In genomic region chrX:120464409-120464808, GRCh38 we compare ENCODE assay signal across 18 cellular contexts. TPM values are rescaled to one million over a fixed set of nuclear protein-coding genes. Genes with fewer than 3 reads are reported as not detected.
DNase-seq lines count a peak whose midpoint lies in the region; ATAC-seq and TF ChIP-seq lines count a peak whose summit lies in the region.
"Had no signal": no experiment of that assay in that cellular context is flagged by ENCODE, and none has a peak within 500 bp of the region (broad histone marks: within the 10 kb centered on the region; RNA-seq: fewer than 3 reads in every experiment).

No MANE protein-coding gene starts in this region.

- H3K79me2 ChIP-seq in OCI-LY1 (ENCODE audit: insufficient read depth, low read length), result peaks cover 79% of the 10 kb centered on the region

- H3K9me3 ChIP-seq in OCI-LY1 (ENCODE audit: low read length) (no peaks in the 10 kb centered on the region), gastrocnemius medialis (no peaks in the 10 kb centered on the region)
- H3K9me3 ChIP-seq: SJSA1 had no signal

- TF ChIP-seq CTCF in OCI-LY1 (IDR thresholded peaks at IDR 0.05; ENCODE audit: low read length) (no peak), gastrocnemius medialis (IDR thresholded peaks at IDR 0.05 in 4 of 5, conservative IDR thresholded peaks at IDR 0.05 in 1 of 5) (no peak)

- H2AFZ ChIP-seq in OCI-LY1 (ENCODE audit: low read length), result no peak overlapping the region

- in situ Hi-C loops in gastrocnemius medialis (cut with MboI; ENCODE audit: low sequenced_read_pairs in 4 of 4), result loop anchor here in 3 of 4 donors (25.0 kb wide), 2 partner anchors 102 to 227 kb away; partner anchors contain the start of gene ATP1B4 (in 1 of the 3)

- peak overlapping the region; percentile 38; the same call in 1 of the 2 replicates for H3K4me2 ChIP-seq in OCI-LY1 (ENCODE audit: low read length)

- no peak overlapping the region for H3K9ac ChIP-seq in OCI-LY1 (ENCODE audit: low read length)

- intact Hi-C loops in gastrocnemius medialis (cut with DNase I; ENCODE audit: low total_unique reads), result no loop called here

- H3F3A ChIP-seq in OCI-LY1 (ENCODE audit: insufficient read depth, low read length), result no peaks in the 10 kb centered on the region

- no peak for ATAC-seq in gastrocnemius medialis
- ATAC-seq in GM19351 (IDR thresholded peaks at IDR 0.05; ENCODE audit: unreplicated experiment), result no peak
- ATAC-seq: Panc1 had no signal

- DNase-seq in DMS 273 (lab: John Stamatoyannopoulos, UW; ENCODE audit: unreplicated experiment) (peak; percentile 27), DMS 273 treated with DMSO at 0.1 percent for 48 hours (lab: John Stamatoyannopoulos, UW) (no peak), gastrocnemius medialis (no peak), AG08396 (ENCODE audit: low spot score) (no peak)
- no peak for DNase-seq in activated CD4-positive, CD25-positive, alpha-beta regulatory T cell treated with anti-CD3 and anti-CD28 coated beads, Interleukin-2, amount 50 U/mL, for 72 hours
- DNase-seq: CD4-positive, alpha-beta memory T cell; DMS79; HFFc6; NCI-H1436; NCI-H2029; NCI-H345; NCI-H526 had no signal

- H3K9me2 ChIP-seq in OCI-LY1 (ENCODE audit: low read depth, low read length), result no peaks in the 10 kb centered on the region

- H3K27ac ChIP-seq in OCI-LY1 (ENCODE audit: low read depth, low read length, poor library complexity, severe bottlenecking), result no peak overlapping the region
- peak overlapping the region; percentile 30 for H3K27ac ChIP-seq in angular gyrus (ENCODE audit: low read depth, low read length)
- H3K27ac ChIP-seq in gastrocnemius medialis, result peak overlapping the region; percentile 95 to 97 (median 95)
- H3K27ac ChIP-seq: 22Rv1, SJSA1 had no signal

- H3K4me1 ChIP-seq in OCI-LY1 (ENCODE audit: insufficient read depth, low read length, severe bottlenecking) (peaks cover 81% of the 10 kb centered on the region), gastrocnemius medialis (peaks cover 33 to 54% of the 10 kb centered on the region in 2 donors)

- no peaks in the 10 kb centered on the region for H4K20me1 ChIP-seq in OCI-LY1 (ENCODE audit: insufficient read depth, low read length)

- H3K27me3 ChIP-seq in OCI-LY1 (ENCODE audit: insufficient read depth, low read length) (no peaks in the 10 kb centered on the region), gastrocnemius medialis (no peaks in the 10 kb centered on the region)
- H3K27me3 ChIP-seq: SJSA1 had no signal

- peaks cover 4% of the 10 kb centered on the region; the same call in 1 of the 2 replicates for H3K36me3 ChIP-seq in OCI-LY1 (ENCODE audit: insufficient read depth, low read length)
- no peaks in the 10 kb centered on the region for H3K36me3 ChIP-seq in gastrocnemius medialis

- H3K4me3 ChIP-seq in OCI-LY1 (ENCODE audit: low read depth, low read length, poor library complexity, severe bottlenecking) (no peak overlapping the region), gastrocnemius medialis (peak overlapping the region in 1 of 4 donors; percentile 6)
- H3K4me3 ChIP-seq: SJSA1 had no signal

- no peak for TF ChIP-seq POLR2A in gastrocnemius medialis (IDR thresholded peaks at IDR 0.05)

RNA-seq across cellular contexts. Expression of gene LAMP2, which starts 4.7 kb away (rescaled TPM):
- 100 to 1,000 TPM in 3 of 4 donors, 10 to 100 TPM in 1; 70.0 to 112 (median 110) TPM for total RNA-seq in gastrocnemius medialis
